ENCODE assay signal across 10 cellular contexts in genomic region chrX:35499071-35499862, GRCh38.
"Had no signal": no experiment of that assay in that cellular context is flagged by ENCODE, and none has a peak within 500 bp of the region (broad histone marks: within the 10 kb centered on the region; RNA-seq: fewer than 3 reads in every experiment).

No MANE protein-coding gene starts in this region.

- H3K36me3 ChIP-seq: HAP-1 had no signal

- H3K27ac ChIP-seq: GM23248, HL-60 had no signal

- H3K36me3 Mint-ChIP-seq: IgD-negative memory B cell had no signal

- H3K9me3 ChIP-seq: HAP-1 had no signal

- H2AFZ ChIP-seq: GM23248 had no signal

- H3K27ac Mint-ChIP-seq: HFFc6, IgD-negative memory B cell had no signal

- H3K4me1 ChIP-seq: HAP-1 had no signal

- H3K4me1 Mint-ChIP-seq: IgD-negative memory B cell had no signal

- H3K27me3 Mint-ChIP-seq: IgD-negative memory B cell had no signal

- ATAC-seq: HCT116, HepG2 had no signal

- DNase-seq: GM23248, GOT3, H7, HFFc6, KBM-7 had no signal

- H3K4me3 ChIP-seq: GM23248, HAP-1 had no signal

- H3K4me3 Mint-ChIP-seq: HFFc6, IgD-negative memory B cell had no signal

- H3K9ac ChIP-seq: GM23248 had no signal
